Comparison of ENCODE assay signal across 17 cellular contexts in genomic region chr1:18037651-18038050, GRCh38.
DNase-seq lines count a peak whose midpoint lies in the region; ATAC-seq lines count a peak whose summit lies in the region.
"Had no signal": no experiment of that assay in that cellular context is flagged by ENCODE, and none has a peak within 500 bp of the region (broad histone marks: within the 10 kb centered on the region; RNA-seq: fewer than 3 reads in every experiment).

No MANE protein-coding gene starts in this region.

- DNase-seq in DMS153 (lab: John Stamatoyannopoulos, UW) (peak; percentile 77), NCI-H1105 treated with DMSO at 0.1 percent for 48 hours (lab: John Stamatoyannopoulos, UW) (peak; percentile 20), NCI-H526 treated with DMSO at 0.1 percent for 48 hours (lab: John Stamatoyannopoulos, UW) (peak; percentile 23), NCI-H1694 (lab: John Stamatoyannopoulos, UW) (no peak)
- DNase-seq: ACHN; BE2C; CD4-positive, alpha-beta memory T cell; H9; Kasumi-1; NCI-H1436; NCI-H226; NCI-H774; SK-N-SH had no signal

- ATAC-seq in esophagus mucosa, result peak; percentile 32
- ATAC-seq in GM18870 (IDR thresholded peaks at IDR 0.05; ENCODE audit: unreplicated experiment), result no peak
- ATAC-seq in activated CD4-positive, CD25-positive, alpha-beta regulatory T cell treated with anti-CD3 and anti-CD28 coated beads, Interleukin-2, amount 50 U/mL, for 24 hours, result no peak
- ATAC-seq: HepG2 had no signal
